1 cellular context compared by ENCODE assay signal in genomic region chr6:82248233-82248735, GRCh38.
A peak's percentile ranks its signal among the peaks of the same experiment; 100 is the strongest.
TF ChIP-seq lines count a peak whose summit lies in the region.

No MANE protein-coding gene starts in this region.

TF ChIP-seq in K562, 482 proteins besides CTCF, POLR2A, EP300 and RAD21 (continued from another document and continues in another):
- TF ChIP-seq UBTF (IDR thresholded peaks at IDR 0.05; ENCODE audit: borderline replicate concordance in 1 of 2, low read depth in 2 of 2, low read length in 2 of 2) (0 out of 4 replicates have a peak, but pooled peaks of 1 of the 2 experiments have one; percentile 25), RBM17 (IDR thresholded peaks at IDR 0.05; ENCODE audit: borderline replicate concordance, low read depth, low read length) (no peak), NFATC3 (IDR thresholded peaks at IDR 0.05) (no peak), TEAD1 (CRISPR knock-in tag; IDR thresholded peaks at IDR 0.05) (0 out of 4 replicates have a peak, but pooled peaks of 1 of the 2 experiments have one; percentile 22), ZNF584 (CRISPR knock-in tag; IDR thresholded peaks at IDR 0.05; ENCODE audit: low read depth) (0 out of 2 replicates have a peak, but pooled peaks have one; percentile 51), NRF1 (conservative IDR thresholded peaks at IDR 0.05 in 1 of 2, IDR thresholded peaks at IDR 0.05 in 1 of 2) (peak; percentile 74 to 81), PCBP2 (IDR thresholded peaks at IDR 0.05; ENCODE audit: low read depth, low read length, poor library complexity, severe bottlenecking) (no peak), MTA2 (IDR thresholded peaks at IDR 0.05; ENCODE audit: low read depth) (0 out of 2 replicates have a peak, but pooled peaks have one; percentile 3), ZNF766 (CRISPR knock-in tag; conservative IDR thresholded peaks at IDR 0.05) (no peak; the same call in 1 of the 2 replicates), TEAD2 (tag; IDR thresholded peaks at IDR 0.05) (0 out of 2 replicates have a peak, but pooled peaks have one; percentile 1), NFIC (IDR thresholded peaks at IDR 0.05) (0 out of 2 replicates have a peak, but pooled peaks have one; percentile 3), ZNF586 (CRISPR knock-in tag; conservative IDR thresholded peaks at IDR 0.05) (no peak), POLR2B (IDR thresholded peaks at IDR 0.05; ENCODE audit: low read depth, partially characterized antibody) (peak; percentile 15), BHLHE40 (IDR thresholded peaks at IDR 0.05; ENCODE audit: low read length) (0 out of 2 replicates have a peak, but pooled peaks have one; percentile 25), PRMT5 (CRISPR knock-in tag; IDR thresholded peaks at IDR 0.05) (no peak), JUNB (CRISPR knock-in tag; conservative IDR thresholded peaks at IDR 0.05) (no peak), CREB3L1 (IDR thresholded peaks at IDR 0.05; ENCODE audit: borderline replicate concordance, low read depth) (peak; percentile 50; the same call in 1 of the 2 replicates), NR2C2 (CRISPR knock-in tag; IDR thresholded peaks at IDR 0.05) (no peak), NR2C2 (tag; IDR thresholded peaks at IDR 0.05) (peak; percentile 81), DPF2 (IDR thresholded peaks at IDR 0.05) (peak; percentile 69), ATF1 (CRISPR knock-in tag; IDR thresholded peaks at IDR 0.05) (no peak), ATF1 (tag; IDR thresholded peaks at IDR 0.05) (0 out of 2 replicates have a peak, but pooled peaks have one; percentile 7), NCOA4 (IDR thresholded peaks at IDR 0.05; ENCODE audit: partially characterized antibody) (no peak), RFX7 (CRISPR knock-in tag; IDR thresholded peaks at IDR 0.05) (no peak), ZNF589 (CRISPR knock-in tag; IDR thresholded peaks at IDR 0.05; ENCODE audit: low read depth) (peak; percentile 65), SNRNP70 (optimal IDR thresholded peaks at IDR 0.05; ENCODE audit: low read depth, low read length) (no peak), ZNF316 (IDR thresholded peaks at IDR 0.05) (no peak), KAT7 (CRISPR knock-in tag; IDR thresholded peaks at IDR 0.05; ENCODE audit: borderline replicate concordance) (0 out of 2 replicates have a peak, but pooled peaks have one; percentile 33), MTA3 (IDR thresholded peaks at IDR 0.05; ENCODE audit: borderline replicate concordance) (0 out of 2 replicates have a peak, but pooled peaks have one; percentile 32), ZNF511 (CRISPR knock-in tag; IDR thresholded peaks at IDR 0.05) (no peak), HIVEP1 (CRISPR knock-in tag; IDR thresholded peaks at IDR 0.05) (no peak), ADNP (tag; IDR thresholded peaks at IDR 0.05) (no peak), SAP30 (IDR thresholded peaks at IDR 0.05; ENCODE audit: borderline replicate concordance, insufficient read depth, low read depth, low read length, poor library complexity, severe bottlenecking) (peak; percentile 2), ZNF699 (CRISPR knock-in tag; IDR thresholded peaks at IDR 0.05; ENCODE audit: insufficient replicate concordance) (no peak), ZBTB12 (CRISPR knock-in tag; IDR thresholded peaks at IDR 0.05) (no peak)
- TF ChIP-seq, protein P1, sequence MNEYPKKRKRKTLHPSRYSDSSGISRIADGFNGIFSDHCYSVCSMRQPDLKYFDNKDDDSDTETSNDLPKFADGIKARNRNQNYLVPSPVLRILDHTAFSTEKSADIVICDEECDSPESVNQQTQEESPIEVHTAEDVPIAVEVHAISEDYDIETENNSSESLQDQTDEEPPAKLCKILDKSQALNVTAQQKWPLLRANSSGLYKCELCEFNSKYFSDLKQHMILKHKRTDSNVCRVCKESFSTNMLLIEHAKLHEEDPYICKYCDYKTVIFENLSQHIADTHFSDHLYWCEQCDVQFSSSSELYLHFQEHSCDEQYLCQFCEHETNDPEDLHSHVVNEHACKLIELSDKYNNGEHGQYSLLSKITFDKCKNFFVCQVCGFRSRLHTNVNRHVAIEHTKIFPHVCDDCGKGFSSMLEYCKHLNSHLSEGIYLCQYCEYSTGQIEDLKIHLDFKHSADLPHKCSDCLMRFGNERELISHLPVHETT (CRISPR knock-in tag; conservative IDR thresholded peaks at IDR 0.05 in 1 of 2, IDR thresholded peaks at IDR 0.05 in 1 of 2), result peak in 1 of 2 experiments; percentile 74; a peak in 2 of 4 replicates
- TF ChIP-seq, protein P2, sequence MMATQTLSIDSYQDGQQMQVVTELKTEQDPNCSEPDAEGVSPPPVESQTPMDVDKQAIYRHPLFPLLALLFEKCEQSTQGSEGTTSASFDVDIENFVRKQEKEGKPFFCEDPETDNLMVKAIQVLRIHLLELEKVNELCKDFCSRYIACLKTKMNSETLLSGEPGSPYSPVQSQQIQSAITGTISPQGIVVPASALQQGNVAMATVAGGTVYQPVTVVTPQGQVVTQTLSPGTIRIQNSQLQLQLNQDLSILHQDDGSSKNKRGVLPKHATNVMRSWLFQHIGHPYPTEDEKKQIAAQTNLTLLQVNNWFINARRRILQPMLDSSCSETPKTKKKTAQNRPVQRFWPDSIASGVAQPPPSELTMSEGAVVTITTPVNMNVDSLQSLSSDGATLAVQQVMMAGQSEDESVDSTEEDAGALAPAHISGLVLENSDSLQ (IDR thresholded peaks at IDR 0.05), result peak; percentile 46; the same call in 1 of the 2 replicates
- TF ChIP-seq, protein P3, sequence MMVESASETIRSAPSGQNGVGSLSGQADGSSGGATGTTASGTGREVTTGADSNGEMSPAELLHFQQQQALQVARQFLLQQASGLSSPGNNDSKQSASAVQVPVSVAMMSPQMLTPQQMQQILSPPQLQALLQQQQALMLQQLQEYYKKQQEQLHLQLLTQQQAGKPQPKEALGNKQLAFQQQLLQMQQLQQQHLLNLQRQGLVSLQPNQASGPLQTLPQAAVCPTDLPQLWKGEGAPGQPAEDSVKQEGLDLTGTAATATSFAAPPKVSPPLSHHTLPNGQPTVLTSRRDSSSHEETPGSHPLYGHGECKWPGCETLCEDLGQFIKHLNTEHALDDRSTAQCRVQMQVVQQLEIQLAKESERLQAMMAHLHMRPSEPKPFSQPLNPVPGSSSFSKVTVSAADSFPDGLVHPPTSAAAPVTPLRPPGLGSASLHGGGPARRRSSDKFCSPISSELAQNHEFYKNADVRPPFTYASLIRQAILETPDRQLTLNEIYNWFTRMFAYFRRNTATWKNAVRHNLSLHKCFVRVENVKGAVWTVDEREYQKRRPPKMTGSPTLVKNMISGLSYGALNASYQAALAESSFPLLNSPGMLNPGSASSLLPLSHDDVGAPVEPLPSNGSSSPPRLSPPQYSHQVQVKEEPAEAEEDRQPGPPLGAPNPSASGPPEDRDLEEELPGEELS (CRISPR knock-in tag; IDR thresholded peaks at IDR 0.05; ENCODE audit: borderline replicate concordance), result no peak
- TF ChIP-seq, protein P4, sequence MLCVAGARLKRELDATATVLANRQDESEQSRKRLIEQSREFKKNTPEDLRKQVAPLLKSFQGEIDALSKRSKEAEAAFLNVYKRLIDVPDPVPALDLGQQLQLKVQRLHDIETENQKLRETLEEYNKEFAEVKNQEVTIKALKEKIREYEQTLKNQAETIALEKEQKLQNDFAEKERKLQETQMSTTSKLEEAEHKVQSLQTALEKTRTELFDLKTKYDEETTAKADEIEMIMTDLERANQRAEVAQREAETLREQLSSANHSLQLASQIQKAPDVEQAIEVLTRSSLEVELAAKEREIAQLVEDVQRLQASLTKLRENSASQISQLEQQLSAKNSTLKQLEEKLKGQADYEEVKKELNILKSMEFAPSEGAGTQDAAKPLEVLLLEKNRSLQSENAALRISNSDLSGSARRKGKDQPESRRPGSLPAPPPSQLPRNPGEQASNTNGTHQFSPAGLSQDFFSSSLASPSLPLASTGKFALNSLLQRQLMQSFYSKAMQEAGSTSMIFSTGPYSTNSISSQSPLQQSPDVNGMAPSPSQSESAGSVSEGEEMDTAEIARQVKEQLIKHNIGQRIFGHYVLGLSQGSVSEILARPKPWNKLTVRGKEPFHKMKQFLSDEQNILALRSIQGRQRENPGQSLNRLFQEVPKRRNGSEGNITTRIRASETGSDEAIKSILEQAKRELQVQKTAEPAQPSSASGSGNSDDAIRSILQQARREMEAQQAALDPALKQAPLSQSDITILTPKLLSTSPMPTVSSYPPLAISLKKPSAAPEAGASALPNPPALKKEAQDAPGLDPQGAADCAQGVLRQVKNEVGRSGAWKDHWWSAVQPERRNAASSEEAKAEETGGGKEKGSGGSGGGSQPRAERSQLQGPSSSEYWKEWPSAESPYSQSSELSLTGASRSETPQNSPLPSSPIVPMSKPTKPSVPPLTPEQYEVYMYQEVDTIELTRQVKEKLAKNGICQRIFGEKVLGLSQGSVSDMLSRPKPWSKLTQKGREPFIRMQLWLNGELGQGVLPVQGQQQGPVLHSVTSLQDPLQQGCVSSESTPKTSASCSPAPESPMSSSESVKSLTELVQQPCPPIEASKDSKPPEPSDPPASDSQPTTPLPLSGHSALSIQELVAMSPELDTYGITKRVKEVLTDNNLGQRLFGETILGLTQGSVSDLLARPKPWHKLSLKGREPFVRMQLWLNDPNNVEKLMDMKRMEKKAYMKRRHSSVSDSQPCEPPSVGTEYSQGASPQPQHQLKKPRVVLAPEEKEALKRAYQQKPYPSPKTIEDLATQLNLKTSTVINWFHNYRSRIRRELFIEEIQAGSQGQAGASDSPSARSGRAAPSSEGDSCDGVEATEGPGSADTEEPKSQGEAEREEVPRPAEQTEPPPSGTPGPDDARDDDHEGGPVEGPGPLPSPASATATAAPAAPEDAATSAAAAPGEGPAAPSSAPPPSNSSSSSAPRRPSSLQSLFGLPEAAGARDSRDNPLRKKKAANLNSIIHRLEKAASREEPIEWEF (CRISPR knock-in tag; IDR thresholded peaks at IDR 0.05), result peak; percentile 66
- TF ChIP-seq, protein P5, sequence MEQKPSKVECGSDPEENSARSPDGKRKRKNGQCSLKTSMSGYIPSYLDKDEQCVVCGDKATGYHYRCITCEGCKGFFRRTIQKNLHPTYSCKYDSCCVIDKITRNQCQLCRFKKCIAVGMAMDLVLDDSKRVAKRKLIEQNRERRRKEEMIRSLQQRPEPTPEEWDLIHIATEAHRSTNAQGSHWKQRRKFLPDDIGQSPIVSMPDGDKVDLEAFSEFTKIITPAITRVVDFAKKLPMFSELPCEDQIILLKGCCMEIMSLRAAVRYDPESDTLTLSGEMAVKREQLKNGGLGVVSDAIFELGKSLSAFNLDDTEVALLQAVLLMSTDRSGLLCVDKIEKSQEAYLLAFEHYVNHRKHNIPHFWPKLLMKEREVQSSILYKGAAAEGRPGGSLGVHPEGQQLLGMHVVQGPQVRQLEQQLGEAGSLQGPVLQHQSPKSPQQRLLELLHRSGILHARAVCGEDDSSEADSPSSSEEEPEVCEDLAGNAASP (IDR thresholded peaks at IDR 0.05), result no peak
- TF ChIP-seq, protein P6, sequence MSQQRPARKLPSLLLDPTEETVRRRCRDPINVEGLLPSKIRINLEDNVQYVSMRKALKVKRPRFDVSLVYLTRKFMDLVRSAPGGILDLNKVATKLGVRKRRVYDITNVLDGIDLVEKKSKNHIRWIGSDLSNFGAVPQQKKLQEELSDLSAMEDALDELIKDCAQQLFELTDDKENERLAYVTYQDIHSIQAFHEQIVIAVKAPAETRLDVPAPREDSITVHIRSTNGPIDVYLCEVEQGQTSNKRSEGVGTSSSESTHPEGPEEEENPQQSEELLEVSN (IDR thresholded peaks at IDR 0.05; ENCODE audit: borderline replicate concordance in 1 of 2, extremely low read depth in 1 of 2, insufficient read depth in 1 of 2, insufficient read length in 1 of 2, low read depth in 1 of 2, low read length in 1 of 2, poor library complexity in 1 of 2, severe bottlenecking in 1 of 2), result no peak
